ENCODE assay signal across 15 cellular contexts in the genomic region with DNA sequence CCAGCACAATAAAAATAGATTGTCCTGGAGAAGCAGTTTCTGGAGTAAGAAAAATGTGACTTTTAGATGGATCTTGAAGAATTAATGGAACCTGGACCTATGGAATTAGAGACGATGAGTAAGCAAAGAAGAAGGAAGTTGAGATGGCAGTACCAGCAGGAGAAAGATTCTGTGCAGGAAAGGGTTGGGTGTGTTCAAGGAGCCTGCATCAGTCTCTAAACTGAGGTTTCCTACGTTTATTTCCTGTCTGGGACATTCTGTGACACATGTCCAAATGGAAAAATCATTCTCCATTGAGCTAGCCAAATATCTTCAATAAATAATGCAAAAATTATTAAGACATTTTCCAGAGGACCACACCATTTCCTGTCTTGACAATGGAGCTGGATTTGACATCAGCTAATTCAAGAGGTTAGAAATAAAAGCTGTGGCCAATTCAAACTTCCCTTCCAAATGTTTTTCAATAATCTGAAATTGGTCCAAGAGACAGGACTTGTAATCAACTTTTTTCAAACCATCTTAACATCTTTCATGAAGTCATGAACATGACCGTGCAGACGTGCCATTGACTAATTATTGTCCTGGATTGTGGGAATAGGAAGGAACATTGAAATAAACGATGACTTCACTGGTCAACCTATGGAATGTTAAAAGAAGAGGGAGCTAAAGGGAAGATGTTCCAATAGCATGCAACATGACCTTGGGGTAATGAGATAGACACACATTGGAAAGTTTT.
A peak's percentile ranks its signal among the peaks of the same experiment; 100 is the strongest.
DNase-seq lines count a peak whose midpoint lies in the region; ATAC-seq and TF ChIP-seq lines count a peak whose summit lies in the region.
"Had no signal": no experiment of that assay in that cellular context is flagged by ENCODE, and none has a peak within 500 bp of the region (broad histone marks: within the 10 kb centered on the region; RNA-seq: fewer than 3 reads in every experiment).

No MANE protein-coding gene starts in this region.

- no peaks in the 10 kb centered on the region for H3K27me3 ChIP-seq in heart right ventricle
- no peaks in the 10 kb centered on the region for H3K27me3 ChIP-seq in parathyroid adenoma (ENCODE audit: control insufficient read depth, insufficient read depth, low read length)
- H3K27me3 ChIP-seq in osteoblast (ENCODE audit: insufficient read depth, low read length), result no peaks in the 10 kb centered on the region
- H3K27me3 ChIP-seq: BE2C had no signal

- H3K4me2 ChIP-seq in parathyroid adenoma (ENCODE audit: low read length), result no peak overlapping the region
- no peak overlapping the region for H3K4me2 ChIP-seq in osteoblast (ENCODE audit: insufficient read depth, low read length)

- H4K20me1 ChIP-seq in osteoblast (ENCODE audit: insufficient read depth, low read length), result no peaks in the 10 kb centered on the region

- H3K79me2 ChIP-seq in parathyroid adenoma (no peaks in the 10 kb centered on the region), osteoblast (ENCODE audit: insufficient read depth, low read length) (no peaks in the 10 kb centered on the region)

- H3K4me1 ChIP-seq in heart right ventricle (peaks cover 0 to 18% (median 6%) of the 10 kb centered on the region in 9 donors), parathyroid adenoma (no peaks in the 10 kb centered on the region), osteoblast (ENCODE audit: insufficient read depth, low read length) (no peaks in the 10 kb centered on the region)
- H3K4me1 ChIP-seq: BE2C, Caco-2, HAP-1 had no signal

- DNase-seq in heart right ventricle (no peak), Right ventricle myocardium inferior (ENCODE audit: missing footprints) (no peak), left cardiac atrium (no peak), osteoblast (ENCODE audit: insufficient read length, low spot score, missing footprints) (no peak)
- DNase-seq in stimulated activated CD8-positive, alpha-beta memory T cell treated with anti-CD3 and anti-CD28 coated beads, Interleukin-4, amount 100 ng/mL, for 48 hours, result no peak
- DNase-seq in activated CD8-positive, alpha-beta memory T cell treated with anti-CD3 and anti-CD28 coated beads, Interleukin-2, amount 50 U/mL, for 48 hours, result no peak
- DNase-seq: ACHN; BE2C; C1 segment of cervical spinal cord; Caco-2; CD4-positive, CD25-positive, alpha-beta regulatory T cell; GM23248 had no signal

- H3K36me3 ChIP-seq in heart right ventricle (no peaks in the 10 kb centered on the region), parathyroid adenoma (ENCODE audit: control insufficient read depth, insufficient read depth, low read length) (no peaks in the 10 kb centered on the region), osteoblast (ENCODE audit: insufficient read depth, low read length) (no peaks in the 10 kb centered on the region)
- H3K36me3 ChIP-seq: BE2C, HAP-1 had no signal

- intact Hi-C loops in heart right ventricle (cut with DNase I), result loop anchor here in 1 of 10 donors (2.0 kb wide), 1 partner anchor 13 kb away; no protein-coding TSS in a partner anchor
- intact Hi-C loops in Right ventricle myocardium inferior (cut with DNase I), result no loop called here
- intact Hi-C loops in left cardiac atrium (cut with DNase I), result no loop called here

- H3K4me3 ChIP-seq in heart right ventricle (no peak overlapping the region), parathyroid adenoma (ENCODE audit: low read depth, low read length) (no peak overlapping the region), osteoblast (ENCODE audit: insufficient read depth, low read length) (no peak overlapping the region)
- H3K4me3 ChIP-seq: GM23248, HAP-1 had no signal

- TF ChIP-seq CTCF in heart right ventricle (IDR thresholded peaks at IDR 0.05), result no peak
- TF ChIP-seq CTCF in parathyroid adenoma (IDR thresholded peaks at IDR 0.05), result no peak
- TF ChIP-seq CTCF in osteoblast (IDR thresholded peaks at IDR 0.05; ENCODE audit: extremely low read depth, low read depth, low read length), result no peak

- peak overlapping the region; percentile 18 to 75 (median 62) for H3K27ac ChIP-seq in heart right ventricle
- peak overlapping the region; percentile 54 for H3K27ac ChIP-seq in parathyroid adenoma
- no peak overlapping the region for H3K27ac ChIP-seq in osteoblast (ENCODE audit: low read depth, low read length)
- H3K27ac ChIP-seq: GM23248 had no signal

- no peak overlapping the region for H3K9ac ChIP-seq in parathyroid adenoma
- H3K9ac ChIP-seq: GM23248 had no signal

- ATAC-seq in heart right ventricle (peak; percentile 65 to 94 (median 85)), Right ventricle myocardium inferior (no peak), left cardiac atrium (peak; percentile 30 to 41)
- ATAC-seq: HepG2 had no signal

- no peak overlapping the region for H2AFZ ChIP-seq in parathyroid adenoma
- H2AFZ ChIP-seq in osteoblast (ENCODE audit: low read length), result no peak overlapping the region
- H2AFZ ChIP-seq: GM23248 had no signal

- H3K9me3 ChIP-seq in heart right ventricle (peaks cover 0 to 4% (median 0%) of the 10 kb centered on the region in 11 donors), parathyroid adenoma (ENCODE audit: control insufficient read depth, low read length) (no peaks in the 10 kb centered on the region), osteoblast (ENCODE audit: low read depth, low read length) (no peaks in the 10 kb centered on the region)
- H3K9me3 ChIP-seq: BE2C, Caco-2, HAP-1 had no signal

- WGBS in heart right ventricle, 2 donors, result 48 to 62% methylated on average over 5 of the region's 5 CpGs
